Comparison of ENCODE assay signal across 11 cellular contexts in the genomic region with DNA sequence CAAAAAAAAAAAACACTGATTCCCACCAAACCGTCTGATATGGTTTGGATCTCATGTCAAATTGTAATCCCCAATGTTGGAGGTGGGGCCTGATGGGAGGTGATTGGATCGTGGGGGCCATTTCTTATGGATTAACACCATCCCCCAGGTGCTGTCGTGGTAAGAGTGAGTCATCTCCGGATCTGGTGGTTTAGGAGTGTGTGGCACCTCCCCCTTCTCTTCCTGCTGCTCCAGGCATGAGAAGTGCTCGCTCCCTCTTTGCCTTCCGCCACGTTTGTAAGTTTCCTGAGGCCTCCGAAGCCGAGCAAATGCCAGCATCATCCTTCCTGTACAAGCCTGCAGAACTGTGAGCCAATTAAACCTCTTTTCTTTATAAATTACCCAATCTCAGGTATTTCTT.
DNase-seq lines count a peak whose midpoint lies in the region; ATAC-seq and TF ChIP-seq lines count a peak whose summit lies in the region.
"Had no signal": no experiment of that assay in that cellular context is flagged by ENCODE, and none has a peak within 500 bp of the region (broad histone marks: within the 10 kb centered on the region; RNA-seq: fewer than 3 reads in every experiment).

No MANE protein-coding gene starts in this region.

- TF ChIP-seq CTCF in WERI-Rb-1 (IDR thresholded peaks at IDR 0.05; ENCODE audit: low read depth, low read length): no peak

- DNase-seq in HPDE6-E6E7 (ENCODE audit: extremely low spot score) (peak; percentile 63), WERI-Rb-1 (peak; percentile 33), iPS-NIHi11 (ENCODE audit: low spot score) (peak; percentile 67), globus pallidus (ENCODE audit: low spot score) (no peak), NCI-H69 (lab: John Stamatoyannopoulos, UW) (no peak)
- DNase-seq: activated naive CD4-positive, alpha-beta T cell treated with Interleukin-2 at 50 U/mL for 16 hours; NCI-H1417 treated with DMSO at 0.1 percent for 48 hours had no signal

- H3K36me3 ChIP-seq in BLaER1 treated with 17β-estradiol and CSF1 and Interleukin-3, amounts not matched to agents 10 nM and 100 nM: no peaks in the 10 kb centered on the region
- no peaks in the 10 kb centered on the region for H3K36me3 ChIP-seq in WERI-Rb-1

- H3K9me3 ChIP-seq in BLaER1 treated with 17β-estradiol and CSF1 and Interleukin-3, amounts not matched to agents 10 nM and 100 nM (replicated peaks in 1 of 11): no peaks in the 10 kb centered on the region
- H3K9me3 ChIP-seq in WERI-Rb-1 (ENCODE audit: severe bottlenecking): no peaks in the 10 kb centered on the region

- no peaks in the 10 kb centered on the region for H3K27me3 ChIP-seq in BLaER1 treated with 17β-estradiol and CSF1 and Interleukin-3, amounts not matched to agents 10 nM and 100 nM
- no peaks in the 10 kb centered on the region for H3K27me3 ChIP-seq in WERI-Rb-1 (ENCODE audit: insufficient read depth, low read depth, severe bottlenecking)

- no peak overlapping the region for H3K27ac ChIP-seq in BLaER1 treated with 17β-estradiol and CSF1 and Interleukin-3, amounts not matched to agents 10 nM and 100 nM
- no peak overlapping the region for H3K27ac ChIP-seq in WERI-Rb-1

- H3K4me2 ChIP-seq in BLaER1 treated with 17β-estradiol and CSF1 and Interleukin-3, amounts not matched to agents 10 nM and 100 nM: peak overlapping the region in 10 of 11 experiments; percentile 4 to 53 (median 38); a peak in 14 of 22 replicates

- ATAC-seq in HG02973 (IDR thresholded peaks at IDR 0.05; ENCODE audit: unreplicated experiment): no peak
- ATAC-seq in HG03520 (IDR thresholded peaks at IDR 0.05; ENCODE audit: unreplicated experiment): no peak
- ATAC-seq: left lobe of liver had no signal

- H3K9ac ChIP-seq in BLaER1 treated with 17β-estradiol and CSF1 and Interleukin-3, amounts not matched to agents 10 nM and 100 nM: no peak overlapping the region

- no peak overlapping the region for H3K4me3 ChIP-seq in BLaER1 treated with 17β-estradiol and CSF1 and Interleukin-3, amounts not matched to agents 10 nM and 100 nM
- no peak overlapping the region for H3K4me3 ChIP-seq in WERI-Rb-1 (ENCODE audit: low read depth, low read length)

- H3K4me1 ChIP-seq in BLaER1 treated with 17β-estradiol and CSF1 and Interleukin-3, amounts not matched to agents 10 nM and 100 nM: peaks cover 4 to 10% (median 6%) of the 10 kb centered on the region in 10 experiments; a peak in 15 of 20 replicates

- no peaks in the 10 kb centered on the region for H4K20me1 ChIP-seq in BLaER1 treated with 17β-estradiol and CSF1 and Interleukin-3, amounts not matched to agents 10 nM and 100 nM

Comparison
In these comparisons a context has a peak if more than half of its experiments do, and no peak if none do; other contexts are left out.
1. DNase-seq: peak in HPDE6-E6E7 (single experiment), WERI-Rb-1 (single experiment) and iPS-NIHi11 (single experiment); none in globus pallidus (single experiment) and NCI-H69 (single experiment).